8 cellular contexts compared by ENCODE assay signal in the genomic region with DNA sequence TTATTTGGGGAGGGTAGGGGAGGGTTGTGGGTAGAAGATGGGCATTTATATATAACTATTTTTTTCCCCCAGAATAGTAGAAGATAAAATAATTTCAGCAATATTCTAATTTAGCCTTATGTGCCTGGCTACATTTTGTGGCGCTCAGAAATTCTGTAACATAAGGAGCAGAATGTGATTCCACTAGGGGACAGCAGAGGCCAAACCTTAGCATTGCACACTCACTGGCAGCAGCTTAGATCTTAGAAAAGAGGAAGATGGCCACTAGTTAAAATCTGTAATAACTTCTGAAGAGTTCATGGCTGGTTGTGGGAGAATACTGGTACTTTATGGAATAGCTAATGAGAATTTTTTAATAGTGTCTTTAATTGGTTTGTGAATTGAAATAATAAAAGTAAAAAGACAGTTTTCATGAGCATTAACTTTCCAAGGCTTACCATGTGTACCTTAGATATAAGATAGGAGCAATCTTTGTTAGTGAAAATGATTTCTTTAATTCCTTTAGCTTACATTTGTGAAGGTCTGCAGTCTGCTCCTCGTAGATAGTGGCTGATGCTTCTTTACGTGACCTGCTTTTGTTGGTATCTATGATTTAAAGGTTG. TPM values are rescaled to one million over a fixed set of nuclear protein-coding genes. Genes with fewer than 3 reads are reported as not detected.
A peak's percentile ranks its signal among the peaks of the same experiment; 100 is the strongest.
DNase-seq lines count a peak whose midpoint lies in the region; ATAC-seq lines count a peak whose summit lies in the region.

No MANE protein-coding gene starts in this region.

- H3K4me1 ChIP-seq in neuronal stem cell (ENCODE audit: control insufficient read depth in 2 of 2, insufficient read depth in 1 of 2, low read depth in 1 of 2, low read length in 2 of 2) = no peaks in the 10 kb centered on the region

- ATAC-seq in GM19324 (IDR thresholded peaks at IDR 0.05; ENCODE audit: low FRiP score, unreplicated experiment) (peak; percentile 75), HG03342 (IDR thresholded peaks at IDR 0.05; ENCODE audit: unreplicated experiment) (peak; percentile 85), HG03097 (IDR thresholded peaks at IDR 0.05; ENCODE audit: low FRiP score, unreplicated experiment) (no peak)

- no peak overlapping the region for H3K14ac ChIP-seq in neuronal stem cell (ENCODE audit: low read length)

- H3K27me3 ChIP-seq in neuronal stem cell (ENCODE audit: control insufficient read depth in 3 of 3, insufficient read depth in 3 of 3, low read depth in 1 of 3, low read length in 3 of 3) = no peaks in the 10 kb centered on the region

- H4K91ac ChIP-seq in neuronal stem cell (ENCODE audit: low read depth, low read length, poor library complexity) = no peak overlapping the region

- no peak overlapping the region for H3K4me2 ChIP-seq in neuronal stem cell (ENCODE audit: insufficient read depth, low read length, poor library complexity, severe bottlenecking)

- H3K27ac ChIP-seq in neuronal stem cell (replicated peaks; ENCODE audit: low read length) = no peak overlapping the region

- no peak overlapping the region for H2BK5ac ChIP-seq in neuronal stem cell (ENCODE audit: low read length)

- WGBS in neuronal stem cell (ENCODE audit: extremely low coverage in 2 of 2, insufficient read length in 2 of 2, insufficient replicate concordance in 1 of 2), 2 donors = no CpG with 5 or more reads among the region's 3 CpGs

- H3K36me3 ChIP-seq in neuronal stem cell (replicated peaks in 1 of 2; ENCODE audit: control insufficient read depth in 2 of 2, insufficient read depth in 2 of 2, low read length in 2 of 2) = peaks cover 5 to 58% of the 10 kb centered on the region in 2 donors

- H4K8ac ChIP-seq in neuronal stem cell (ENCODE audit: low read depth, low read length) = no peak overlapping the region

- H2BK120ac ChIP-seq in neuronal stem cell (ENCODE audit: low read depth, low read length) = no peak overlapping the region

- H2AFZ ChIP-seq in neuronal stem cell (ENCODE audit: low read length) = no peak overlapping the region

- peak; percentile 0 for DNase-seq in DMS 273 treated with DMSO at 0.1 percent for 48 hours (lab: John Stamatoyannopoulos, UW)
- DNase-seq in NCI-H446 (lab: John Stamatoyannopoulos, UW) = peak; percentile 66 to 81
- DNase-seq in activated CD4-positive, alpha-beta T cell treated with anti-CD3 and anti-CD28 coated beads, Interleukin-2, amount 50 U/mL, for 1 hour = peak; percentile 13
- DNase-seq in fibroblast of the conjunctiva (ENCODE audit: low read depth) = peak; percentile 70
- peak; percentile 21 for DNase-seq in neuronal stem cell (ENCODE audit: low spot score)

- H3K18ac ChIP-seq in neuronal stem cell (ENCODE audit: low read length) = no peak overlapping the region

- H2BK15ac ChIP-seq in neuronal stem cell (ENCODE audit: low read length) = no peak overlapping the region

- H3K79me1 ChIP-seq in neuronal stem cell (ENCODE audit: low read depth, low read length) = no peaks in the 10 kb centered on the region

- H3K4ac ChIP-seq in neuronal stem cell (ENCODE audit: low read length) = no peak overlapping the region

- no peak overlapping the region for H2BK12ac ChIP-seq in neuronal stem cell (ENCODE audit: low read length)

- H2AK5ac ChIP-seq in neuronal stem cell (ENCODE audit: low read depth, low read length) = no peak overlapping the region

- H3K4me3 ChIP-seq in neuronal stem cell (ENCODE audit: low read length in 2 of 2) = no peak overlapping the region

- H3K9me3 ChIP-seq in neuronal stem cell (replicated peaks in 1 of 2; ENCODE audit: control insufficient read depth in 2 of 2, insufficient read depth in 1 of 2, low read depth in 1 of 2, low read length in 2 of 2) = no peaks in the 10 kb centered on the region

- no peak overlapping the region for H3K9ac ChIP-seq in neuronal stem cell (ENCODE audit: low read depth, low read length, poor library complexity)

- no peak overlapping the region for H3K23ac ChIP-seq in neuronal stem cell (ENCODE audit: low read depth, low read length, poor library complexity)

RNA-seq across cellular contexts. Expression of gene DDX10, which starts 33.1 kb away (rescaled TPM):
- polyA plus RNA-seq in neuronal stem cell (2013, experiment 1 of 2) = 67.3 TPM
- 71.8 TPM for polyA plus RNA-seq in neuronal stem cell (2013, experiment 2 of 2)

Comparison
In these comparisons a context has a peak if more than half of its experiments do, and no peak if none do; other contexts are left out.
1. DNase-seq: peak in every context shown above with its lines; median percentile 74 in NCI-H446; 70 in fibroblast of the conjunctiva; 21 in neuronal stem cell; 13 in activated CD4-positive, alpha-beta T cell treated with anti-CD3 and anti-CD28 coated beads, Interleukin-2, amount 50 U/mL, for 1 hour; 0 in DMS 273 treated with DMSO at 0.1 percent for 48 hours.